Comparison of ENCODE assay signal across 1 cellular context in genomic region chr11:125625225-125625593, GRCh38.
TF ChIP-seq lines count a peak whose summit lies in the region.

No MANE protein-coding gene starts in this region.

TF ChIP-seq in HepG2, 621 proteins besides CTCF, POLR2A, EP300 and RAD21 (continued from another document and continues in another):
- no peak for TF ChIP-seq NCOR1 (IDR thresholded peaks at IDR 0.05; ENCODE audit: borderline replicate concordance, low read length)
- TF ChIP-seq HNF4G (IDR thresholded peaks at IDR 0.05; ENCODE audit: borderline replicate concordance, low read depth, low read length): no peak
- no peak for TF ChIP-seq HNF4G (CRISPR knock-in tag; IDR thresholded peaks at IDR 0.05; ENCODE audit: borderline replicate concordance, low read depth)
- TF ChIP-seq RBM22 (optimal IDR thresholded peaks at IDR 0.05; ENCODE audit: low read length): no peak
- no peak for TF ChIP-seq KDM5A (IDR thresholded peaks at IDR 0.05; ENCODE audit: borderline replicate concordance, low read length)
- no peak; the same call in 1 of the 2 replicates for TF ChIP-seq NKX3-1 (CRISPR knock-in tag; IDR thresholded peaks at IDR 0.05)
- no peak for TF ChIP-seq TEAD3 (CRISPR knock-in tag; optimal IDR thresholded peaks at IDR 0.05; ENCODE audit: borderline replicate concordance)
- TF ChIP-seq ZNF225 (CRISPR knock-in tag; IDR thresholded peaks at IDR 0.05): no peak
- 0 out of 2 replicates have a peak, but pooled peaks have one; percentile 38 for TF ChIP-seq ZNF83 (CRISPR knock-in tag; IDR thresholded peaks at IDR 0.05; ENCODE audit: borderline replicate concordance)
- peak; percentile 81; the same call in 1 of the 2 replicates for TF ChIP-seq NPAS2 (CRISPR knock-in tag; IDR thresholded peaks at IDR 0.05; ENCODE audit: borderline replicate concordance)
- TF ChIP-seq ATAD3A (CRISPR knock-in tag; IDR thresholded peaks at IDR 0.05): no peak
- no peak for TF ChIP-seq POLR2G (IDR thresholded peaks at IDR 0.05; ENCODE audit: low read depth, low read length)
- no peak for TF ChIP-seq PCBP1 (IDR thresholded peaks at IDR 0.05; ENCODE audit: borderline replicate concordance, low read depth, low read length)
- TF ChIP-seq ZNF850 (CRISPR knock-in tag; conservative IDR thresholded peaks at IDR 0.05): no peak
- no peak for TF ChIP-seq ZNF687 (CRISPR knock-in tag; IDR thresholded peaks at IDR 0.05)
- TF ChIP-seq ZXDC (CRISPR knock-in tag; IDR thresholded peaks at IDR 0.05): no peak
- TF ChIP-seq ZNF337 (CRISPR knock-in tag; IDR thresholded peaks at IDR 0.05; ENCODE audit: borderline replicate concordance, low read depth): peak; percentile 91; the same call in 1 of the 2 replicates
- TF ChIP-seq REXO4 (CRISPR knock-in tag; IDR thresholded peaks at IDR 0.05; ENCODE audit: borderline replicate concordance): no peak
- TF ChIP-seq THYN1 (CRISPR knock-in tag; IDR thresholded peaks at IDR 0.05; ENCODE audit: borderline replicate concordance, low read depth): no peak
- TF ChIP-seq ZFYVE20 (CRISPR knock-in tag; IDR thresholded peaks at IDR 0.05; ENCODE audit: borderline replicate concordance, low read depth): no peak; the same call in 1 of the 2 replicates
- TF ChIP-seq EEA1 (CRISPR knock-in tag; IDR thresholded peaks at IDR 0.05; ENCODE audit: borderline replicate concordance): no peak
- TF ChIP-seq SMAD3 (CRISPR knock-in tag; IDR thresholded peaks at IDR 0.05): peak; percentile 6; the same call in 1 of the 2 replicates
- TF ChIP-seq ZNF333 (CRISPR knock-in tag; IDR thresholded peaks at IDR 0.05; ENCODE audit: borderline replicate concordance): no peak; the same call in 1 of the 2 replicates
- no peak for TF ChIP-seq EED (CRISPR knock-in tag; IDR thresholded peaks at IDR 0.05)
- TF ChIP-seq ZNF644 (CRISPR knock-in tag; IDR thresholded peaks at IDR 0.05; ENCODE audit: low read depth): no peak
- no peak for TF ChIP-seq ZNF563 (CRISPR knock-in tag; IDR thresholded peaks at IDR 0.05)
- no peak for TF ChIP-seq U2AF1 (optimal IDR thresholded peaks at IDR 0.05; ENCODE audit: low read depth, low read length)
- no peak for TF ChIP-seq PAX8 (CRISPR knock-in tag; IDR thresholded peaks at IDR 0.05; ENCODE audit: borderline replicate concordance)
- TF ChIP-seq ZNF550 (CRISPR knock-in tag; IDR thresholded peaks at IDR 0.05; ENCODE audit: borderline replicate concordance): no peak
- TF ChIP-seq MZF1 (CRISPR knock-in tag; IDR thresholded peaks at IDR 0.05; ENCODE audit: borderline replicate concordance): no peak
- no peak for TF ChIP-seq MED8 (CRISPR knock-in tag; IDR thresholded peaks at IDR 0.05; ENCODE audit: insufficient replicate concordance)
- TF ChIP-seq ZNF468 (CRISPR knock-in tag; IDR thresholded peaks at IDR 0.05): no peak
- no peak for TF ChIP-seq TERF1 (CRISPR knock-in tag; IDR thresholded peaks at IDR 0.05)
- TF ChIP-seq ZNF619 (CRISPR knock-in tag; IDR thresholded peaks at IDR 0.05): no peak
- no peak for TF ChIP-seq ZNF207 (IDR thresholded peaks at IDR 0.05; ENCODE audit: borderline replicate concordance)
- no peak for TF ChIP-seq ASH2L (IDR thresholded peaks at IDR 0.05; ENCODE audit: insufficient read length, low read depth, low read length)
- 0 out of 2 replicates have a peak, but pooled peaks have one; percentile 50 for TF ChIP-seq HIC2 (CRISPR knock-in tag; IDR thresholded peaks at IDR 0.05; ENCODE audit: low read depth)
- no peak for TF ChIP-seq MLXIP (CRISPR knock-in tag; IDR thresholded peaks at IDR 0.05; ENCODE audit: borderline replicate concordance)
- 0 out of 2 replicates have a peak, but pooled peaks have one; percentile 47 for TF ChIP-seq ELF4 (CRISPR knock-in tag; IDR thresholded peaks at IDR 0.05; ENCODE audit: borderline replicate concordance)
- TF ChIP-seq FOXA3 (CRISPR knock-in tag; IDR thresholded peaks at IDR 0.05): no peak
- no peak for TF ChIP-seq ZNF841 (CRISPR knock-in tag; IDR thresholded peaks at IDR 0.05; ENCODE audit: borderline replicate concordance)
- no peak for TF ChIP-seq ZNF761 (CRISPR knock-in tag; conservative IDR thresholded peaks at IDR 0.05)
- no peak for TF ChIP-seq ZBTB14 (CRISPR knock-in tag; IDR thresholded peaks at IDR 0.05)
- TF ChIP-seq REL (CRISPR knock-in tag; conservative IDR thresholded peaks at IDR 0.05): no peak
- TF ChIP-seq THAP11 (CRISPR knock-in tag; IDR thresholded peaks at IDR 0.05): no peak
- TF ChIP-seq ZNF441 (CRISPR knock-in tag; IDR thresholded peaks at IDR 0.05; ENCODE audit: borderline replicate concordance): 0 out of 2 replicates have a peak, but pooled peaks have one; percentile 79
- no peak for TF ChIP-seq MBD4 (IDR thresholded peaks at IDR 0.05; ENCODE audit: borderline replicate concordance, low read length)
- no peak for TF ChIP-seq ZNF276 (CRISPR knock-in tag; IDR thresholded peaks at IDR 0.05; ENCODE audit: low read depth)
- TF ChIP-seq ZNF251 (CRISPR knock-in tag; IDR thresholded peaks at IDR 0.05): no peak
- no peak for TF ChIP-seq FUBP1 (CRISPR knock-in tag; IDR thresholded peaks at IDR 0.05; ENCODE audit: borderline replicate concordance)
